Comparison of ENCODE assay signal across 37 cellular contexts in genomic region chr9:4280605-4281004, GRCh38. TPM values are rescaled to one million over a fixed set of nuclear protein-coding genes. Genes with fewer than 3 reads are reported as not detected.
"Had no signal": no experiment of that assay in that cellular context is flagged by ENCODE, and none has a peak within 500 bp of the region (broad histone marks: within the 10 kb centered on the region; RNA-seq: fewer than 3 reads in every experiment).

No MANE protein-coding gene starts in this region.

- H3K36me3 Mint-ChIP-seq: activated naive CD8-positive, alpha-beta T cell treated with anti-CD3 and anti-CD28 coated beads, Interleukin-2, amount 10 ng/mL, durations not matched to agents 7 days and 5 days had no signal

- H3K4me2 ChIP-seq: PC-9 had no signal

- H3K27me3 ChIP-seq: body of pancreas, breast epithelium had no signal

- H3K9me3 ChIP-seq: body of pancreas, breast epithelium had no signal

- DNase-seq: activated CD4-positive, alpha-beta memory T cell treated with anti-CD3 and anti-CD28 coated beads, Interleukin-2, amount 10 ng/mL, durations not matched to agents 7 days and 5 days; activated CD4-positive, alpha-beta T cell treated with anti-CD3 and anti-CD28 coated beads for 1 hour; activated CD4-positive, alpha-beta T cell treated with anti-CD3 and anti-CD28 coated beads for 48 hours; activated CD4-positive, CD25-positive, alpha-beta regulatory T cell; activated gamma-delta T cell; activated naive CD4-positive, alpha-beta T cell treated with Interleukin-2 at 50 U/mL for 16 hours; activated naive CD8-positive, alpha-beta T cell treated with anti-CD3 and anti-CD28 coated beads, Interleukin-2, amount 10 ng/mL, durations not matched to agents 7 days and 5 days; activated T-cell treated with anti-CD3 and anti-CD28 coated beads, Interleukin-2, amount 50 U/mL, for 24 hours; body of pancreas; MM.1S; MV-4-11; NCI-H1092; NCI-H1436 treated with DMSO at 0.1 percent for 48 hours; NCI-H1694 treated with DMSO at 0.1 percent for 48 hours; NCI-H2029; NCI-H2107; NCI-H2171; NCI-H510A; NCI-H526; NCI-H748 treated with DMSO at 0.1 percent for 48 hours; NK-92 treated with Interleukin-12 subunit alpha and Interleukin-12 subunit beta, amount 100 ng/mL, for 24 hours; PC-9; SIG-M5; SW 1271; T-helper 1 cell; T-helper 2 cell; T-helper 9 cell; WERI-Rb-1 had no signal

- ATAC-seq: body of pancreas, Right ventricle myocardium inferior, SK-N-SH treated with all-trans-retinoic acid at 6 μM for 48 hours had no signal

- H3K4me1 ChIP-seq: breast epithelium had no signal

- H3K9me3 Mint-ChIP-seq: activated CD4-positive, alpha-beta memory T cell treated with anti-CD3 and anti-CD28 coated beads, Interleukin-2, amount 10 ng/mL, durations not matched to agents 7 days and 5 days; activated naive CD4-positive, alpha-beta T cell treated with anti-CD3 and anti-CD28 coated beads, Interleukin-2, amount 50 U/mL, for 24 hours; activated naive CD8-positive, alpha-beta T cell treated with anti-CD3 and anti-CD28 coated beads, Interleukin-2, amount 10 ng/mL, durations not matched to agents 7 days and 5 days; activated T-cell treated with anti-CD3 and anti-CD28 coated beads, Interleukin-2, amount 50 U/mL, for 24 hours; activated T-helper 2 cell treated with anti-CD3 and anti-CD28 coated beads, Interferon-gamma antibody, Interleukin-2, Interleukin-4, amounts not matched to agents 10 μg/mL and 5 μg/mL and 100 μg/mL, durations not matched to agents 14 hours and 24 hours and 36 hours had no signal

- H3K4me3 Mint-ChIP-seq: activated CD4-positive, alpha-beta memory T cell treated with anti-CD3 and anti-CD28 coated beads, Interleukin-2, amount 10 ng/mL, durations not matched to agents 7 days and 5 days; activated naive CD4-positive, alpha-beta T cell treated with anti-CD3 and anti-CD28 coated beads, Interleukin-2, amount 50 U/mL, for 24 hours; activated naive CD8-positive, alpha-beta T cell treated with anti-CD3 and anti-CD28 coated beads, Interleukin-2, amount 10 ng/mL, durations not matched to agents 7 days and 5 days; activated T-cell treated with anti-CD3 and anti-CD28 coated beads, Interleukin-2, amount 50 U/mL, for 24 hours had no signal

- H3K4me3 ChIP-seq: body of pancreas, breast epithelium, PC-9 had no signal

- H3K27ac Mint-ChIP-seq: activated CD4-positive, alpha-beta memory T cell treated with anti-CD3 and anti-CD28 coated beads, Interleukin-2, amount 10 ng/mL, durations not matched to agents 7 days and 5 days; activated naive CD4-positive, alpha-beta T cell treated with anti-CD3 and anti-CD28 coated beads, Interleukin-2, amount 50 U/mL, for 24 hours; activated T-cell treated with anti-CD3 and anti-CD28 coated beads, Interleukin-2, amount 50 U/mL, for 24 hours; activated T-helper 2 cell treated with anti-CD3 and anti-CD28 coated beads, Interferon-gamma antibody, Interleukin-2, Interleukin-4, amounts not matched to agents 10 μg/mL and 5 μg/mL and 100 μg/mL, durations not matched to agents 14 hours and 24 hours and 36 hours had no signal

- H3K36me3 ChIP-seq: breast epithelium, WERI-Rb-1 had no signal

- H3K27ac ChIP-seq: breast epithelium, PC-9, RWPE1, WERI-Rb-1 had no signal

- H3K4me1 Mint-ChIP-seq: activated CD4-positive, alpha-beta memory T cell treated with anti-CD3 and anti-CD28 coated beads, Interleukin-2, amount 10 ng/mL, durations not matched to agents 7 days and 5 days; activated naive CD4-positive, alpha-beta T cell treated with anti-CD3 and anti-CD28 coated beads, Interleukin-2, amount 50 U/mL, for 24 hours; activated naive CD8-positive, alpha-beta T cell treated with anti-CD3 and anti-CD28 coated beads, Interleukin-2, amount 10 ng/mL, durations not matched to agents 7 days and 5 days had no signal

- FAIRE-seq: astrocyte, RCC 7860 had no signal

- H2AFZ ChIP-seq: PC-9 had no signal

- H3K27me3 Mint-ChIP-seq: activated naive CD4-positive, alpha-beta T cell treated with anti-CD3 and anti-CD28 coated beads, Interleukin-2, amount 50 U/mL, for 24 hours had no signal

RNA-seq across cellular contexts. Expression of gene GLIS3, which starts 19.3 kb away (rescaled TPM):
- total RNA-seq: OCI-LY7 had no signal
